10 cellular contexts compared by ENCODE assay signal in genomic region chr5:146340260-146341081, GRCh38. TPM values are rescaled to one million over a fixed set of nuclear protein-coding genes. Genes with fewer than 3 reads are reported as not detected.
DNase-seq lines count a peak whose midpoint lies in the region; ATAC-seq, FAIRE-seq and TF ChIP-seq lines count a peak whose summit lies in the region.
"Had no signal": no experiment of that assay in that cellular context is flagged by ENCODE, and none has a peak within 500 bp of the region (broad histone marks: within the 10 kb centered on the region; RNA-seq: fewer than 3 reads in every experiment).

No MANE protein-coding gene starts in this region.

- no peaks in the 10 kb centered on the region for H3K79me2 ChIP-seq in neural progenitor cell (ENCODE audit: low read depth)

- H3K9me3 ChIP-seq in neural progenitor cell (ENCODE audit: low read depth) (no peaks in the 10 kb centered on the region), kidney (ENCODE audit: control insufficient read depth in 1 of 2, low read length in 2 of 2) (no peaks in the 10 kb centered on the region)

- H3K9ac ChIP-seq in neural progenitor cell (no peak overlapping the region), kidney (ENCODE audit: low read length in 2 of 2) (no peak overlapping the region)

- DNase-seq in H4 (ENCODE audit: low spot score) (peak; percentile 26), RKO (ENCODE audit: low spot score) (peak; percentile 61), epithelial cell of esophagus (ENCODE audit: low read depth) (peak; percentile 73), neural progenitor cell (ENCODE audit: low spot score) (peak; percentile 92), kidney (no peak)

- ATAC-seq in HG02763 (IDR thresholded peaks at IDR 0.05; ENCODE audit: unreplicated experiment) (no peak), GM19351 (IDR thresholded peaks at IDR 0.05; ENCODE audit: unreplicated experiment) (no peak), GM19023 (IDR thresholded peaks at IDR 0.05; ENCODE audit: unreplicated experiment) (no peak)
- ATAC-seq: left colon, Panc1 had no signal

- H4K20me1 ChIP-seq in neural progenitor cell (ENCODE audit: low read depth) = peaks cover 99% of the 10 kb centered on the region

- no peak overlapping the region for H3K27ac Mint-ChIP-seq in neural progenitor cell

- no peaks in the 10 kb centered on the region for H3K36me3 ChIP-seq in neural progenitor cell
- no peaks in the 10 kb centered on the region for H3K36me3 ChIP-seq in kidney (ENCODE audit: control insufficient read depth in 1 of 2, insufficient read depth in 2 of 2, low read length in 2 of 2)

- peaks cover 100% of the 10 kb centered on the region for H3K27me3 ChIP-seq in neural progenitor cell

- intact Hi-C loops in kidney (cut with DNase I) = no loop called here

- H3K4me3 ChIP-seq in epithelial cell of esophagus (ENCODE audit: low read length) (no peak overlapping the region), neural progenitor cell (no peak overlapping the region), kidney (ENCODE audit: low read length in 2 of 2) (peak overlapping the region in 1 of 2 donors; percentile 14)

- no peak overlapping the region for H2AFZ ChIP-seq in neural progenitor cell (replicated peaks)

- H3K27me3 Mint-ChIP-seq in neural progenitor cell (ENCODE audit: insufficient read depth, low read depth) = peaks cover 96% of the 10 kb centered on the region

- H3K4me3 Mint-ChIP-seq in neural progenitor cell = peak overlapping the region; percentile 16

- peak overlapping the region; percentile 28 for H3K4me2 ChIP-seq in neural progenitor cell

- FAIRE-seq in kidney (lab: Jason Lieb, UNC) = no peak

- H3K4me1 ChIP-seq in neural progenitor cell (peaks cover 30% of the 10 kb centered on the region), kidney (ENCODE audit: control insufficient read depth in 1 of 2, insufficient read depth in 1 of 2, low read depth in 1 of 2, low read length in 2 of 2) (peaks cover 0 to 3% of the 10 kb centered on the region in 2 donors)

- H3F3A ChIP-seq in neural progenitor cell (ENCODE audit: low read depth) = peaks cover 27% of the 10 kb centered on the region

- H3K27ac ChIP-seq in neural progenitor cell (no peak overlapping the region), kidney (ENCODE audit: low read depth in 2 of 2, low read length in 2 of 2) (no peak overlapping the region)

- H3K4me1 Mint-ChIP-seq in neural progenitor cell = peaks cover 23% of the 10 kb centered on the region

- H3K9me3 Mint-ChIP-seq in neural progenitor cell = peaks cover 2% of the 10 kb centered on the region

- TF ChIP-seq CTCF in epithelial cell of esophagus (IDR thresholded peaks at IDR 0.05; ENCODE audit: insufficient read depth, low read depth, low read length, missing control alignments) (no peak), neural progenitor cell (IDR thresholded peaks at IDR 0.05) (no peak), kidney (IDR thresholded peaks at IDR 0.05; ENCODE audit: borderline replicate concordance, extremely low read depth, insufficient read depth) (no peak)

- H3K36me3 Mint-ChIP-seq in neural progenitor cell = no peaks in the 10 kb centered on the region

RNA-seq across cellular contexts. Expression of gene POU4F3, which starts 1.8 kb away (rescaled TPM):
- 0.06 TPM in 1 of 2 replicates, not detected in the other for total RNA-seq in H4 (2014; rRNA removed; shearing (Covaris generic))
- 0.19 and 0.22 TPM in 2 replicates for total RNA-seq in neural progenitor cell (ENCODE audit: low replicate concordance)
- 0.13 TPM for total RNA-seq in kidney
- not detected for polyA plus RNA-seq in kidney (ENCODE audit: insufficient read depth, low read depth, low replicate concordance)
- total RNA-seq: left colon had no signal
